Comparison of ENCODE assay signal across 8 cellular contexts in the genomic region with DNA sequence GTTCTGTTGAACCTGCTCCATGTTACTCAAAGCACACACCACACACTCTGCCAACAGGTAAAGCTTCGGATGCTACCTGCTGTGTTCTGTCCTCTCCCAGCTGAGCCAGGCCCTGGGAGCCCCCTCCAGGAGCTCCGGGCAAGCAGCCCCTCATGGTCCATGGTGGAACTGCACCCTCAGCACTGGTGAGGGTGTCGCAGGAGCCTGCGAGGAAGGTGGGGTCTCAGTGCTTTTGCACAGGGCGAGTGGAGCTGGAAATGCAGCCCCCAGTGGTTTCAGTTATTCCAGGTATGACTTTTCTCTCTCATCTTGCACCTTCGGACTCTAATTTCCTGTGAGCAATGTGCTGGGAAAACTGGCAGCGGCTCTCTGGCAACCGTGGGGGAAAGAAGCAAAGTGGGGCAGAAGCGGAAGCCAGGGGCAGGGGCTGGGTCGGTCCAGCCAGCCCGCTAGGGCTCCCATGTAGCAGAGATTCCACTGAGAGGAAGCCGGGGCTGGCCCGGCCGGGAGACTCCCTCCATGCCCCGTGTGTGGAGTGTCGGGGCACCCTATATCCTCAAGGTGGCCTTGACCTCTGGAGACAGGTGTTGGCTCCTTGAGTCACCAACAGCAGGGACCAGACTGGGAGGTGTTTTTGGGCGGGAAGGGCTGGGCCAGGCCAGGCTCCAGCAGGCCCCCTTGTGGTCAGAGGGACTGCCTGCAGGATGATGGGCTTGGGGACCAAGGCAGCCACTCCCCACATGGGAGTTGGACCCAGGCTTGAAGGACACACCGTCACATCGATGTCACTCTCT.
DNase-seq lines count a peak whose midpoint lies in the region; ATAC-seq and TF ChIP-seq lines count a peak whose summit lies in the region.

No MANE protein-coding gene starts in this region.

- TF ChIP-seq CTCF in NB4 (IDR thresholded peaks at IDR 0.05; ENCODE audit: low read depth, low read length), result peak; percentile 89
- peak; percentile 48 for TF ChIP-seq CTCF in fibroblast of pulmonary artery (IDR thresholded peaks at IDR 0.05; ENCODE audit: low read length, missing control alignments)
- peak; percentile 58 for TF ChIP-seq CTCF in smooth muscle cell (IDR thresholded peaks at IDR 0.05; ENCODE audit: borderline replicate concordance, insufficient read depth, poor library complexity, severe bottlenecking)

- no peaks in the 10 kb centered on the region for H3K9me3 ChIP-seq in smooth muscle cell (replicated peaks; ENCODE audit: low read depth)

- H4K20me1 ChIP-seq in smooth muscle cell (ENCODE audit: low read depth), result no peaks in the 10 kb centered on the region

- no peaks in the 10 kb centered on the region for H3F3A ChIP-seq in smooth muscle cell (ENCODE audit: low read depth)

- H3K4me1 ChIP-seq in smooth muscle cell (ENCODE audit: low read depth), result no peaks in the 10 kb centered on the region

- no peak overlapping the region for H3K9ac ChIP-seq in smooth muscle cell (ENCODE audit: low read depth)

- no peak overlapping the region for H3K4me2 ChIP-seq in smooth muscle cell

- ATAC-seq in HG02852 (IDR thresholded peaks at IDR 0.05; ENCODE audit: unreplicated experiment), result no peak

- no peak overlapping the region for H2AFZ ChIP-seq in smooth muscle cell (ENCODE audit: low read depth)

- 72% methylated on average over 19 of the region's 19 CpGs for WGBS in smooth muscle cell (ENCODE audit: low lambda C conversion rate)

- no peak overlapping the region for H3K27ac ChIP-seq in smooth muscle cell (ENCODE audit: low read depth)

- no peaks in the 10 kb centered on the region for H3K36me3 ChIP-seq in smooth muscle cell (ENCODE audit: low read depth)

- DNase-seq in SIG-M5 treated with dmso at 0.1 percent for 504 hours (lab: John Stamatoyannopoulos, UW; ENCODE audit: unreplicated experiment) (peak; percentile 7), SIG-M5 (lab: John Stamatoyannopoulos, UW) (no peak), NB4 (ENCODE audit: low read depth) (peak; percentile 68), fibroblast of pulmonary artery (ENCODE audit: low read depth) (peak; percentile 10), smooth muscle cell (lab: John Stamatoyannopoulos, UW; ENCODE audit: unreplicated experiment) (no peak), DMS79 treated with DMSO at 0.1 percent for 48 hours (lab: John Stamatoyannopoulos, UW) (no peak)
- DNase-seq in activated CD4-positive, alpha-beta T cell treated with anti-CD3 and anti-CD28 coated beads, Interleukin-2, amount 50 U/mL, for 48 hours, result peak; percentile 52 to 59

- peaks cover 16% of the 10 kb centered on the region for H3K27me3 ChIP-seq in smooth muscle cell (ENCODE audit: low read depth)

- TF ChIP-seq POLR2A in NB4 (IDR thresholded peaks at IDR 0.05; ENCODE audit: extremely low read depth, insufficient read length), result no peak

- H3K79me2 ChIP-seq in smooth muscle cell (ENCODE audit: low read depth), result no peaks in the 10 kb centered on the region

- H3K4me3 ChIP-seq in NB4 (ENCODE audit: low read depth, low read length), result no peak overlapping the region
- no peak overlapping the region for H3K4me3 ChIP-seq in fibroblast of pulmonary artery (replicated peaks; ENCODE audit: low read depth, low read length)
- H3K4me3 ChIP-seq in smooth muscle cell, result no peak overlapping the region

Comparison
In these comparisons a context has a peak if more than half of its experiments do, and no peak if none do; other contexts are left out.
1. DNase-seq: peak in SIG-M5 treated with dmso at 0.1 percent for 504 hours (single experiment), NB4 (single experiment), activated CD4-positive, alpha-beta T cell treated with anti-CD3 and anti-CD28 coated beads, Interleukin-2, amount 50 U/mL, for 48 hours (2 of 2) and fibroblast of pulmonary artery (single experiment); none in SIG-M5 (single experiment), smooth muscle cell (single experiment) and DMS79 treated with DMSO at 0.1 percent for 48 hours (single experiment).
2. Peak in every context shown above with its lines, with median percentiles within 50 percentile points of each other: CTCF ChIP-seq.